25 cellular contexts compared by ENCODE assay signal in genomic region chr3:113791381-113791780, GRCh38.
"Had no signal": no experiment of that assay in that cellular context is flagged by ENCODE, and none has a peak within 500 bp of the region (broad histone marks: within the 10 kb centered on the region; RNA-seq: fewer than 3 reads in every experiment).

No MANE protein-coding gene starts in this region.

- H3K27me3 ChIP-seq: ascending aorta, gastrocnemius medialis, hepatocyte, pancreas, tibial nerve had no signal

- H3K27ac ChIP-seq: ascending aorta, gastrocnemius medialis, hepatocyte, pancreas, prostate gland, tibial nerve had no signal

- ATAC-seq: activated CD4-positive, alpha-beta T cell treated with anti-CD3 and anti-CD28 coated beads for 36 hours; gastrocnemius medialis; naive thymus-derived CD4-positive, alpha-beta T cell; pancreas; sciatic nerve had no signal

- H3K4me3 ChIP-seq: ascending aorta, gastrocnemius medialis, hepatocyte, pancreas, prostate gland, tibial nerve had no signal

- DNase-seq: activated CD4-positive, alpha-beta T cell treated with anti-CD3 and anti-CD28 coated beads for 36 hours; activated CD4-positive, alpha-beta T cell treated with anti-CD3 and anti-CD28 coated beads, Interleukin-2, amount 50 U/mL, for 4 hours; activated CD4-positive, CD25-positive, alpha-beta regulatory T cell; activated CD8-positive, alpha-beta memory T cell treated with anti-CD3 and anti-CD28 coated beads for 24 hours; activated gamma-delta T cell; activated naive CD4-positive, alpha-beta T cell treated with anti-CD3 and anti-CD28 coated beads, Interleukin-2, amount 10 ng/mL, durations not matched to agents 7 days and 5 days; activated naive CD8-positive, alpha-beta T cell treated with anti-CD3 and anti-CD28 coated beads, Interleukin-2, amount 10 ng/mL, durations not matched to agents 7 days and 5 days; effector memory CD4-positive, alpha-beta T cell; gastrocnemius medialis; glutamatergic neuron; midbrain; naive thymus-derived CD4-positive, alpha-beta T cell; nucleus accumbens; pancreas; retina; small intestine; stimulated activated CD4-positive, alpha-beta T cell treated with anti-CD3 and anti-CD28 coated beads, Interleukin-4, amount 100 ng/mL, for 4 hours; stimulated activated CD8-positive, alpha-beta memory T cell treated with anti-CD3 and anti-CD28 coated beads, Interleukin-4, amount 100 ng/mL, for 48 hours; stimulated activated naive CD4-positive, alpha-beta T cell; T-helper 1 cell had no signal

- H3K36me3 ChIP-seq: prostate gland had no signal
